15 cellular contexts compared by ENCODE assay signal in the genomic region with DNA sequence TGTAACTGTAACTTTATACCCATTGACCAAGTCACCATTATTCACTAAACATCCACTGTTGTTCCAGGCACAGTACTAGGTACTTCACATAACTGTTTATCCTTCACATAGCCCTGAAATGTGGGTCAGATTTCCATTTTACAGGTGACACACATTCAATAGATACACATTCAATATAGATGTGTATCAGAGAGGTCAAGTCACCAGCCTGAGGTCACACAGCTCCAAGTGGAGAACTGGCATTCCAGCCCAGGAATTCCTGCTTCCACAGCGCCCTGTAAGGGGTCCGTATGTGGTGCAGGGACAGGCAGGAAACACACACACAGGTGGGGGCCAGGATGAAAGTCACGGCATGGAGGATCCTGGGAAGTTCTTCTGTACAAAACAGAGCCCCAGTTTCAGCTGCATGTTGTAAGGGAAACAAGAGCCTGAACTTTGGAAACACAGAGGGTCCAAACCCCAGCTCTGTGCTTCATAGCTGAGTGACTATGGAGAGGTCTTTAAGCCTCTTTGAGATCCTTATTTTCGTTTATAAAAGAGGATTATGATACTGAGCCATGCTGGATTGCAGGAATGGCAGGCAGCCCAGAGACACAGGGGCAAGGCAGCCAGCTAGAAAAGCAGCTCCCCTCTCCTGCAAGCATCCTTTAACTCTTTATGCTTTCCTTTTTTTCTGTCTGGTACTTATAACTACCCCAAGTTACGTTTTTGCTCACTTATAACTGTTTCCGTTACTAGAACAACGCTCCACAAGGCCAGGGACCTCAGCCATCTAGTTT.
"Had no signal": no experiment of that assay in that cellular context is flagged by ENCODE, and none has a peak within 500 bp of the region (broad histone marks: within the 10 kb centered on the region; RNA-seq: fewer than 3 reads in every experiment).

No MANE protein-coding gene starts in this region.

- FAIRE-seq: small intestine had no signal

- H3K4me3 ChIP-seq: breast epithelium had no signal

- ATAC-seq: activated CD4-positive, CD25-positive, alpha-beta regulatory T cell treated with anti-CD3 and anti-CD28 coated beads, Interleukin-2, amount 50 U/mL, for 24 hours; activated T-helper 17 cell treated with anti-CD3 and anti-CD28 coated beads, Interleukin-2, amount 50 U/mL, for 72 hours; natural killer cell; stimulated activated naive CD8-positive, alpha-beta T cell treated with anti-CD3 and anti-CD28 coated beads, Interleukin-15, Interleukin-2, amounts not matched to agents 100 U/mL and 50 U/mL, for 24 hours had no signal

- DNase-seq: activated CD4-positive, alpha-beta T cell treated with anti-CD3 and anti-CD28 coated beads, Interleukin-2, amount 50 U/mL, for 4 hours; activated naive CD4-positive, alpha-beta T cell treated with Interleukin-2 at 50 U/mL for 16 hours; aorta; cerebellar nuclear complex; effector memory CD4-positive, alpha-beta T cell; foreskin fibroblast; mesendoderm; natural killer cell; nucleus accumbens; small intestine; stimulated activated naive CD8-positive, alpha-beta T cell treated with anti-CD3 and anti-CD28 coated beads, Interleukin-15, Interleukin-2, amounts not matched to agents 100 U/mL and 50 U/mL, for 24 hours; T-helper 9 cell had no signal

- H3K27me3 ChIP-seq: breast epithelium had no signal

- H3K4me1 ChIP-seq: breast epithelium had no signal

- H3K27ac ChIP-seq: breast epithelium had no signal
